Comparison of ENCODE assay signal across 8 cellular contexts in the genomic region with DNA sequence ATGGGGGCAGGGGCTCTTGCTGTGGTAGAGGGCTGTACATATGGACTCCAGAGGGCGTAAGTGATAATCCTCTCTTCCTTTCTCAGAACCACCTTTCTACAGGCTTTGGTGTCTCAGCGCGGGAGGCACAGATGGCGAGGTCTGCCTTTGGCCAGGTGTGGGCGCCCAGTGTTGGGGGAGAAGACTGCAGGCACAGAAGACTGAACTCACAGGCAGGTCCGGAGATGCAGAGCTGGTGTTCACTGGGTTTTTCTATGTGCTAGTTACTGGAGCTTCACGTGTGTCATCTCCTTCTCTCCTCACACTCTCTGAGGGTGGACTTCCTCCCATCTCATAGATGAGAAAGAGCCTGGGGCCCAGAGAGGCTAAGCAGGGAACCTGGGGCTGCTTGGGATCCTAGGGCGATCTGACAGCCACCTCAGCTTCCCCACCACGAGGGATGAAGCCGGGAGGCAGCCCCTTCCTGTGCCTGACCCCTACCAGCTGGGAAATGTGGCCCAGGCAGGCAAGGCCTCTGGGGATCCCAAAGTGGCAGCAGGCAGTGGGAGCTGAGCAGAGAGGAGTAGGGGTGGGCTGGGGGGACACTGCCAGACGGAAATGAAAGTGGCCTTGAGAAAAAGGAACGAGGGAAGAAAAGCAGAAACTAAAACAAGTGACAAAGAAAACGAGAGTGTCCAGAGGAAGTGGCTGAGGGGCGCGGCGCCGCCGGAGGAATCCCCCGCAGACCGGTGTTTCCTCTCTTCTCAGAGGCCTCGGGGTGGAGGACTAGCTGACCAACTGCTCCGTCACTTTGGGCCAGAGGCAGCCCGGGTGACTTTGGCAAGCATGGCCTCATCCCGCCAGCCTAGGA.
A peak's percentile ranks its signal among the peaks of the same experiment; 100 is the strongest.
DNase-seq lines count a peak whose midpoint lies in the region; ATAC-seq and TF ChIP-seq lines count a peak whose summit lies in the region.

No MANE protein-coding gene starts in this region.

- DNase-seq in GM10266 (ENCODE audit: extremely low spot score) (peak; percentile 54), NCI-H82 (lab: John Stamatoyannopoulos, UW) (peak; percentile 97), cerebellar cortex (ENCODE audit: low spot score) (peak; percentile 57), occipital lobe (lab: John Stamatoyannopoulos, UW) (peak; percentile 28), NCI-H748 (lab: John Stamatoyannopoulos, UW; ENCODE audit: unreplicated experiment) (no peak), SHP77 treated with DMSO at 0.1 percent for 48 hours (lab: John Stamatoyannopoulos, UW) (no peak), NCI-H2196 (lab: John Stamatoyannopoulos, UW; ENCODE audit: unreplicated experiment) (no peak)

- peak; percentile 37 for TF ChIP-seq CTCF in GM10266 (IDR thresholded peaks at IDR 0.05; ENCODE audit: control insufficient read depth, insufficient read depth, low read depth, missing control alignments)

- peak; percentile 30 for ATAC-seq in GM21619 (IDR thresholded peaks at IDR 0.05; ENCODE audit: unreplicated experiment)

Comparison
In these comparisons a context has a peak if more than half of its experiments do, and no peak if none do; other contexts are left out.
1. DNase-seq: peak in GM10266 (single experiment), NCI-H82 (single experiment), cerebellar cortex (single experiment) and occipital lobe (single experiment); none in NCI-H748 (single experiment), SHP77 treated with DMSO at 0.1 percent for 48 hours (single experiment) and NCI-H2196 (single experiment).